29 cellular contexts compared by ENCODE assay signal in genomic region chr14:96464136-96464535, GRCh38.
"Had no signal": no experiment of that assay in that cellular context is flagged by ENCODE, and none has a peak within 500 bp of the region (broad histone marks: within the 10 kb centered on the region; RNA-seq: fewer than 3 reads in every experiment).

No MANE protein-coding gene starts in this region.

- H3K4me3 ChIP-seq: pancreas, psoas muscle, skin epidermis, smooth muscle cell, spleen, thoracic aorta, thyroid gland, tibial nerve, upper lobe of right lung, uterus had no signal

- H3K27me3 ChIP-seq: neutrophil, pancreas, spleen, thyroid gland, tibial nerve, upper lobe of right lung, uterus had no signal

- H3K36me3 Mint-ChIP-seq: naive B cell; naive thymus-derived CD8-positive, alpha-beta T cell; natural killer cell treated with Interleukin-12 subunit alpha and Interleukin-12 subunit beta and Interleukin-15 and Interleukin-18, amount 100 ng/mL, for 72 hours; stimulated activated memory B cell treated with anti-CD40 and anti-IgM and Interleukin-4, amounts not matched to agents 10 μg/mL and 1 μg/mL and 100 μg/mL, for 72 hours had no signal

- H3K4me1 ChIP-seq: psoas muscle, spleen, tibial nerve, upper lobe of right lung, uterus had no signal

- DNase-seq: naive B cell; naive thymus-derived CD8-positive, alpha-beta T cell; nephron progenitor cell; nucleus accumbens; pancreas; psoas muscle; right cardiac atrium; spleen; stimulated activated CD4-positive, alpha-beta T cell treated with anti-CD3 and anti-CD28 coated beads, Interleukin-12 subunit alpha, Interleukin-12 subunit beta, amount 100 ng/mL, for 4 hours; stimulated activated CD4-positive, alpha-beta T cell treated with anti-CD3 and anti-CD28 coated beads, Interleukin-1b, Interleukin-23, amount 100 ng/mL, for 48 hours; stimulated activated CD4-positive, alpha-beta T cell treated with anti-CD3 and anti-CD28 coated beads, Interleukin-4, amount 100 ng/mL, for 1 hour; stimulated activated CD4-positive, alpha-beta T cell treated with anti-CD3 and anti-CD28 coated beads, Interleukin-4, amount 100 ng/mL, for 4 hours; stimulated activated CD8-positive, alpha-beta memory T cell treated with anti-CD3 and anti-CD28 coated beads, Interleukin-4, amount 100 ng/mL, for 48 hours; stimulated activated naive CD4-positive, alpha-beta T cell; stimulated activated naive CD8-positive, alpha-beta T cell treated with anti-CD3 and anti-CD28 coated beads, Interleukin-15, amount 100 ng/mL, for 72 hours; stimulated activated naive CD8-positive, alpha-beta T cell treated with anti-CD3 and anti-CD28 coated beads, Interleukin-15, Interleukin-2, amounts not matched to agents 100 U/mL and 50 U/mL, for 24 hours; thyroid gland; upper lobe of right lung; uterus had no signal

- H3K27me3 Mint-ChIP-seq: stimulated activated memory B cell treated with anti-CD40 and anti-IgM and Interleukin-4, amounts not matched to agents 10 μg/mL and 1 μg/mL and 100 μg/mL, for 72 hours; stimulated activated naive CD8-positive, alpha-beta T cell treated with anti-CD3 and anti-CD28 coated beads, Interleukin-15, amount 100 ng/mL, for 72 hours; type B pancreatic cell had no signal

- H3K4me3 Mint-ChIP-seq: naive B cell; naive thymus-derived CD8-positive, alpha-beta T cell; natural killer cell treated with Interleukin-12 subunit alpha and Interleukin-12 subunit beta and Interleukin-15 and Interleukin-18, amount 100 ng/mL, for 72 hours; nephron progenitor cell; neural crest cell; stimulated activated memory B cell treated with anti-CD40 and anti-IgM and Interleukin-4, amounts not matched to agents 10 μg/mL and 1 μg/mL and 100 μg/mL, for 72 hours; stimulated activated naive CD8-positive, alpha-beta T cell treated with anti-CD3 and anti-CD28 coated beads, Interleukin-15, amount 100 ng/mL, for 72 hours; type B pancreatic cell had no signal

- H3K27ac Mint-ChIP-seq: naive thymus-derived CD8-positive, alpha-beta T cell; natural killer cell treated with Interleukin-12 subunit alpha and Interleukin-12 subunit beta and Interleukin-15 and Interleukin-18, amount 100 ng/mL, for 72 hours; nephron progenitor cell; stimulated activated memory B cell treated with anti-CD40 and anti-IgM and Interleukin-4, amounts not matched to agents 10 μg/mL and 1 μg/mL and 100 μg/mL, for 72 hours; stimulated activated naive CD8-positive, alpha-beta T cell treated with anti-CD3 and anti-CD28 coated beads, Interleukin-15, amount 100 ng/mL, for 72 hours; type B pancreatic cell had no signal

- H3K27ac ChIP-seq: neutrophil, pancreas, psoas muscle, skin epidermis, spleen, thoracic aorta, thyroid gland, tibial nerve, upper lobe of right lung, uterus had no signal

- H3K9me3 Mint-ChIP-seq: naive B cell; naive thymus-derived CD8-positive, alpha-beta T cell; natural killer cell treated with Interleukin-12 subunit alpha and Interleukin-12 subunit beta and Interleukin-15 and Interleukin-18, amount 100 ng/mL, for 72 hours; nephron progenitor cell; stimulated activated memory B cell treated with anti-CD40 and anti-IgM and Interleukin-4, amounts not matched to agents 10 μg/mL and 1 μg/mL and 100 μg/mL, for 72 hours; stimulated activated naive CD8-positive, alpha-beta T cell treated with anti-CD3 and anti-CD28 coated beads, Interleukin-15, amount 100 ng/mL, for 72 hours; type B pancreatic cell had no signal

- ATAC-seq: naive thymus-derived CD8-positive, alpha-beta T cell; natural killer cell treated with Interleukin-12 subunit alpha and Interleukin-12 subunit beta and Interleukin-15 and Interleukin-18, amount 100 ng/mL, for 72 hours; pancreas; psoas muscle; right cardiac atrium; sciatic nerve; stimulated activated memory B cell treated with anti-CD40 and anti-IgM and Interleukin-4, amounts not matched to agents 10 μg/mL and 1 μg/mL and 100 μg/mL, for 72 hours; stimulated activated naive CD8-positive, alpha-beta T cell treated with anti-CD3 and anti-CD28 coated beads, Interleukin-15, amount 100 ng/mL, for 72 hours; stimulated activated naive CD8-positive, alpha-beta T cell treated with anti-CD3 and anti-CD28 coated beads, Interleukin-15, Interleukin-2, amounts not matched to agents 100 U/mL and 50 U/mL, for 24 hours; upper lobe of right lung had no signal

- H3K36me3 ChIP-seq: neutrophil, pancreas, spleen, thoracic aorta, thyroid gland, tibial nerve, upper lobe of right lung, uterus had no signal

- H3K9me3 ChIP-seq: neutrophil, pancreas, psoas muscle, spleen, thoracic aorta, thyroid gland, tibial nerve, upper lobe of right lung, uterus had no signal

- H3K4me1 Mint-ChIP-seq: neural crest cell; stimulated activated memory B cell treated with anti-CD40 and anti-IgM and Interleukin-4, amounts not matched to agents 10 μg/mL and 1 μg/mL and 100 μg/mL, for 72 hours had no signal
